8 cellular contexts compared by ENCODE assay signal in the genomic region with DNA sequence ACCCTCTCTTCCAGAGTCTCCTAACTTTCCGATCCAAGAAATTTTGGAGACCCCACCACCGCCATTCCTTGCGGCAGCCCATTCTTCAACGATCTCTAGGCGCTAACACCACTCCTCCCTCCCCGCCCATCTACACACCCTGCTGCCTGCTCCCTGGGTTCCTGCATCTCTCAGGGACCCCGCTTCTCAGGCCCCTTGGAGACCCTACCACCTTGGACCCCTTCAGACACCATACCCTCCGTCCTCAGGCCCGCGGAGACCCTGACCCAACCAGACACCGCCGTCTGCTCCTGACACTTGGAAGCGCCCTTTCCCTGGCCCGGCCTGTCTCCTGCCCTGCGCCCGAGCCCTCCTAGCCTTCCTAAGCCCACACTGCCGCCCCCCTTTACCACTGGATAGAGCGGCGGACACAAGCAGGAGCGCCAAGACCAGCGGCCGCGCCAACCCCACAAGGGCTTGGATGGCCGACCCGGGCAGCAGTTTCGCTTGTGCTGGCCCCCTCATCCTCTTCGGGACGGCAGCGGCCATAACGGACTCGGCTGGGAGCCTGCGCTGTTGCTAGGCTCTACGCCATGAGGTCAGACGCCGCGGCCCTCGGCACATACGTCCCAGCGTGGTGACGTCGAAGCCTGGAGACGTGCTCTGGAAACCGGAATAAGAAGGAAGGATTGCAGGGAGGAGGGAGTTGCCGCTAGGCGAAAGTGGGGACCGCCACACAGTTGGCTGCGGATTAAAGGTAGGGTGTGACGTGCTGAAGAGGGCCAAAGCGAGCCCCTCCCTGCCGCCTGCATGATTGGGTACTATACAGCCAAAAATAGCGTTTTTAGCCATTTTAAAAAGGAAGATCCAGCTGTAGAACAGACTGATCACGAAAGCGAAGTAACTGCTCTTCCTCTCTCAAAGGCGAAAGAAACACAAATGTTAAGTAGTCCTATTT. TPM values are rescaled to one million over a fixed set of nuclear protein-coding genes. Genes with fewer than 3 reads are reported as not detected.
A peak's percentile ranks its signal among the peaks of the same experiment; 100 is the strongest.
DNase-seq lines count a peak whose midpoint lies in the region; ATAC-seq and TF ChIP-seq lines count a peak whose summit lies in the region.

A gene (minus strand): TSS at position 569 of the 937 bp plus-strand sequence. CDS start 41 bp downstream, at position 528.

- H3K27me3 Mint-ChIP-seq in activated naive CD4-positive, alpha-beta T cell treated with anti-CD3 and anti-CD28 coated beads, Interleukin-2, amount 50 U/mL, for 24 hours = no peaks in the 10 kb centered on the region

- TF ChIP-seq CTCF in suprapubic skin (IDR thresholded peaks at IDR 0.05) = peak in 1 of 2 donors; percentile 14

- no peaks in the 10 kb centered on the region for H3K9me3 Mint-ChIP-seq in activated naive CD4-positive, alpha-beta T cell treated with anti-CD3 and anti-CD28 coated beads, Interleukin-2, amount 50 U/mL, for 24 hours

- DNase-seq in NCI-H1092 (lab: John Stamatoyannopoulos, UW) (peak; percentile 82), globus pallidus (ENCODE audit: low spot score) (peak; percentile 96), nucleus accumbens (lab: John Stamatoyannopoulos, UW) (peak; percentile 71 to 98 (median 92)), suprapubic skin (ENCODE audit: low spot score in 2 of 2) (peak; percentile 96 to 97)

- H3K36me3 ChIP-seq in suprapubic skin = peaks cover 10% of the 10 kb centered on the region

- H3K9me3 ChIP-seq in suprapubic skin = no peaks in the 10 kb centered on the region

- H3K27me3 ChIP-seq in suprapubic skin = no peaks in the 10 kb centered on the region

- peak; percentile 95 for ATAC-seq in HG02588 (IDR thresholded peaks at IDR 0.05; ENCODE audit: unreplicated experiment)
- peak; percentile 97 for ATAC-seq in SK-N-SH treated with all-trans-retinoic acid at 6 μM for 48 hours

- TF ChIP-seq EP300 in suprapubic skin (IDR thresholded peaks at IDR 0.05) = no peak

- peak within 1 kb of the TSS; percentile 90 for H3K27ac ChIP-seq in suprapubic skin

- H3K4me1 Mint-ChIP-seq in activated naive CD4-positive, alpha-beta T cell treated with anti-CD3 and anti-CD28 coated beads, Interleukin-2, amount 50 U/mL, for 24 hours = peaks cover 50% of the 10 kb centered on the region

- peak within 1 kb of the TSS; percentile 92 for H3K4me3 ChIP-seq in GM08714 (ENCODE audit: low read length)
- peak within 1 kb of the TSS; percentile 88 for H3K4me3 ChIP-seq in suprapubic skin

- peak within 1 kb of the TSS; percentile 97 for H3K27ac Mint-ChIP-seq in activated naive CD4-positive, alpha-beta T cell treated with anti-CD3 and anti-CD28 coated beads, Interleukin-2, amount 50 U/mL, for 24 hours

- under 1% methylated on average over 51 of the region's 54 CpGs for WGBS in suprapubic skin

- H3K4me3 Mint-ChIP-seq in activated naive CD4-positive, alpha-beta T cell treated with anti-CD3 and anti-CD28 coated beads, Interleukin-2, amount 50 U/mL, for 24 hours = peak within 1 kb of the TSS; percentile 98

- peak in 1 of 2 donors; percentile 85 for TF ChIP-seq POLR2A in suprapubic skin (IDR thresholded peaks at IDR 0.05)

- peaks cover 9% of the 10 kb centered on the region for H3K36me3 Mint-ChIP-seq in activated naive CD4-positive, alpha-beta T cell treated with anti-CD3 and anti-CD28 coated beads, Interleukin-2, amount 50 U/mL, for 24 hours

- H3K4me1 ChIP-seq in suprapubic skin = peaks cover 25% of the 10 kb centered on the region

TF ChIP-seq in SK-N-SH treated with all-trans-retinoic acid at 6 μM for 48 hours, 23 proteins besides CTCF, POLR2A, EP300 and RAD21:
- TF ChIP-seq TOX (CRISPR knock-in tag; IDR thresholded peaks at IDR 0.05; ENCODE audit: borderline replicate concordance) (no peak), PPARA (CRISPR knock-in tag; IDR thresholded peaks at IDR 0.05; ENCODE audit: borderline replicate concordance) (no peak), ESRRG (CRISPR knock-in tag; IDR thresholded peaks at IDR 0.05) (no peak), ZC3H10 (CRISPR knock-in tag; IDR thresholded peaks at IDR 0.05) (no peak)
- TF ChIP-seq, protein P1, sequence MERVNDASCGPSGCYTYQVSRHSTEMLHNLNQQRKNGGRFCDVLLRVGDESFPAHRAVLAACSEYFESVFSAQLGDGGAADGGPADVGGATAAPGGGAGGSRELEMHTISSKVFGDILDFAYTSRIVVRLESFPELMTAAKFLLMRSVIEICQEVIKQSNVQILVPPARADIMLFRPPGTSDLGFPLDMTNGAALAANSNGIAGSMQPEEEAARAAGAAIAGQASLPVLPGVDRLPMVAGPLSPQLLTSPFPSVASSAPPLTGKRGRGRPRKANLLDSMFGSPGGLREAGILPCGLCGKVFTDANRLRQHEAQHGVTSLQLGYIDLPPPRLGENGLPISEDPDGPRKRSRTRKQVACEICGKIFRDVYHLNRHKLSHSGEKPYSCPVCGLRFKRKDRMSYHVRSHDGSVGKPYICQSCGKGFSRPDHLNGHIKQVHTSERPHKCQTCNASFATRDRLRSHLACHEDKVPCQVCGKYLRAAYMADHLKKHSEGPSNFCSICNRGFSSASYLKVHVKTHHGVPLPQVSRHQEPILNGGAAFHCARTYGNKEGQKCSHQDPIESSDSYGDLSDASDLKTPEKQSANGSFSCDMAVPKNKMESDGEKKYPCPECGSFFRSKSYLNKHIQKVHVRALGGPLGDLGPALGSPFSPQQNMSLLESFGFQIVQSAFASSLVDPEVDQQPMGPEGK (CRISPR knock-in tag; IDR thresholded peaks at IDR 0.05; ENCODE audit: borderline replicate concordance) = no peak
TF ChIP-seq in SK-N-SH treated with all-trans-retinoic acid at 6 μM for 48 hours: peak in this region for 0.

RNA-seq across cellular contexts. Expression of the gene that starts here (rescaled TPM):
- total RNA-seq in suprapubic skin = 10 to 100 TPM; 29.3 to 34.4 (median 32.0) TPM

Comparison
In these comparisons a context has a peak if more than half of its experiments do, and no peak if none do; other contexts are left out.
1. Peak in every context shown above with its lines: DNase-seq, ATAC-seq, H3K4me3 ChIP-seq and H3K27ac ChIP-seq.